Comparison of ENCODE assay signal across 8 cellular contexts in genomic region chr7:5528815-5529442, GRCh38. TPM values are rescaled to one million over a fixed set of nuclear protein-coding genes. Genes with fewer than 3 reads are reported as not detected.
DNase-seq lines count a peak whose midpoint lies in the region; ATAC-seq, FAIRE-seq and TF ChIP-seq lines count a peak whose summit lies in the region.

No MANE protein-coding gene starts in this region.

- TF ChIP-seq EP300 in stomach (IDR thresholded peaks at IDR 0.05) = no peak

- H3K9me3 Mint-ChIP-seq in activated naive CD4-positive, alpha-beta T cell treated with anti-CD3 and anti-CD28 coated beads, Interleukin-2, amount 50 U/mL, for 72 hours = no peaks in the 10 kb centered on the region

- H3K36me3 Mint-ChIP-seq in activated naive CD4-positive, alpha-beta T cell treated with anti-CD3 and anti-CD28 coated beads, Interleukin-2, amount 50 U/mL, for 72 hours = peaks cover 40 to 55% of the 10 kb centered on the region in 2 donors

- H3K9ac ChIP-seq in HUES48 (ENCODE audit: low read depth, low read length) = peak overlapping the region; percentile 97

- H3K27me3 ChIP-seq in HUES48 (ENCODE audit: control insufficient read depth, insufficient read depth, low read length) = no peaks in the 10 kb centered on the region
- H3K27me3 ChIP-seq in stomach = no peaks in the 10 kb centered on the region

- peak overlapping the region; percentile 94 to 99 for H3K27ac Mint-ChIP-seq in activated naive CD4-positive, alpha-beta T cell treated with anti-CD3 and anti-CD28 coated beads, Interleukin-2, amount 50 U/mL, for 72 hours

- peaks cover 18% of the 10 kb centered on the region for H3K4me1 ChIP-seq in HUES48 (ENCODE audit: control insufficient read depth, insufficient read depth, low read length)
- peaks cover 33 to 61% (median 51%) of the 10 kb centered on the region in 4 donors for H3K4me1 ChIP-seq in stomach

- H3K27ac ChIP-seq in HUES48 (ENCODE audit: low read depth, low read length) (peak overlapping the region; percentile 99), stomach (peak overlapping the region; percentile 97 to 100 (median 100))

- WGBS in stomach, 5 donors = 1 to 3% (median 2%) methylated on average over 16 to 23 of the region's 23 CpGs

- no peaks in the 10 kb centered on the region for H3K9me3 ChIP-seq in HUES48 (ENCODE audit: control insufficient read depth, insufficient read depth, low read length)
- no peaks in the 10 kb centered on the region for H3K9me3 ChIP-seq in iPS-18c (ENCODE audit: control insufficient read depth, insufficient read depth, low read length)
- no peaks in the 10 kb centered on the region for H3K9me3 ChIP-seq in stomach

- no peak for TF ChIP-seq CTCF in stomach (IDR thresholded peaks at IDR 0.05)
- no peak for TF ChIP-seq CTCF in GM13976 (IDR thresholded peaks at IDR 0.05; ENCODE audit: borderline replicate concordance, control extremely low read depth, extremely low read depth, insufficient read depth, missing control alignments)

- no peak for DNase-seq in activated naive CD4-positive, alpha-beta T cell treated with anti-CD3 and anti-CD28 coated beads, Interleukin-2, amount 50 U/mL, for 72 hours (ENCODE audit: low spot score in 2 of 2)
- no peak for DNase-seq in stomach
- no peak for DNase-seq in RKO (ENCODE audit: low spot score)
- DNase-seq in urothelium cell line (ENCODE audit: low spot score) = no peak
- no peak for DNase-seq in GM13976 (ENCODE audit: low spot score)

- intact Hi-C loops in stomach (cut with DNase I; ENCODE audit: low total_unique reads) = no loop called here

- peak overlapping the region; percentile 85 for H3K4me3 ChIP-seq in HUES48 (ENCODE audit: low read depth, low read length)
- H3K4me3 ChIP-seq in iPS-18c (ENCODE audit: insufficient read depth, low read depth, low read length) = peak overlapping the region; percentile 91
- H3K4me3 ChIP-seq in stomach = peak overlapping the region; percentile 88 to 99 (median 98)

- ATAC-seq in activated naive CD4-positive, alpha-beta T cell treated with anti-CD3 and anti-CD28 coated beads, Interleukin-2, amount 50 U/mL, for 72 hours = no peak
- ATAC-seq in GM19035 (IDR thresholded peaks at IDR 0.05; ENCODE audit: unreplicated experiment) = no peak

- TF ChIP-seq POLR2A in stomach (IDR thresholded peaks at IDR 0.05) = peak in 1 of 4 donors; percentile 32

- H3K36me3 ChIP-seq in HUES48 (ENCODE audit: control insufficient read depth, insufficient read depth, low read length) (peaks cover 57% of the 10 kb centered on the region), stomach (peaks cover 44 to 62% (median 53%) of the 10 kb centered on the region in 4 donors)

- in situ Hi-C loops in GM13976 (cut with MboI; ENCODE audit: low sequenced_read_pairs, unreplicated experiment) = no loop called here

- no peak for FAIRE-seq in urothelium cell line (lab: Jason Lieb, UNC)

RNA-seq across cellular contexts. Expression of gene ACTB, which starts 1.5 kb away (rescaled TPM):
- over 10,000 TPM in 1 of 2 donors, 1,000 to 10,000 TPM in 1; 9,203 to 11,527 TPM for total RNA-seq in activated naive CD4-positive, alpha-beta T cell treated with anti-CD3 and anti-CD28 coated beads, Interleukin-2, amount 50 U/mL, for 72 hours
- 1,000 to 10,000 TPM; 1,436 to 4,897 (median 3,222) TPM for total RNA-seq in stomach
- polyA plus RNA-seq in stomach = 1,000 to 10,000 TPM; 2,327 to 6,028 (median 4,530) TPM

RNA-seq across cellular contexts. Expression of gene FBXL18, which starts 15.3 kb away (rescaled TPM):
- 10 to 100 TPM in 1 of 2 donors, 1 to 10 TPM in 1; 9.4 to 11.6 TPM for total RNA-seq in activated naive CD4-positive, alpha-beta T cell treated with anti-CD3 and anti-CD28 coated beads, Interleukin-2, amount 50 U/mL, for 72 hours
- 10 to 100 TPM in 4 of 5 donors, 1 to 10 TPM in 1; 2.8 to 23.2 (median 14.6) TPM for total RNA-seq in stomach
- 1 to 10 TPM in 2 of 3 donors, under 1 TPM in 1; 0.93 to 2.2 (median 1.7) TPM for polyA plus RNA-seq in stomach
